In genomic region chr9:136968333-136969127, GRCh38 we compare ENCODE assay signal across 26 cellular contexts. TPM values are rescaled to one million over a fixed set of nuclear protein-coding genes. Genes with fewer than 3 reads are reported as not detected.
"Had no signal": no experiment of that assay in that cellular context is flagged by ENCODE, and none has a peak within 500 bp of the region (broad histone marks: within the 10 kb centered on the region; RNA-seq: fewer than 3 reads in every experiment).

No MANE protein-coding gene starts in this region.

- H3K36me3 ChIP-seq: adrenal gland had no signal

- ATAC-seq: activated T-helper 17 cell treated with anti-CD3 and anti-CD28 coated beads, Interleukin-2, amount 50 U/mL, for 72 hours; PC-3; T-cell had no signal

- H3K9me3 ChIP-seq: adrenal gland had no signal

- H3K4me3 Mint-ChIP-seq: activated CD4-positive, alpha-beta memory T cell treated with anti-CD3 and anti-CD28 coated beads, Interleukin-2, amount 10 ng/mL, durations not matched to agents 7 days and 5 days; activated naive CD4-positive, alpha-beta T cell treated with anti-CD3 and anti-CD28 coated beads for 36 hours; activated naive CD8-positive, alpha-beta T cell treated with anti-CD3 and anti-CD28 coated beads, Interleukin-2, amount 10 ng/mL, durations not matched to agents 7 days and 5 days; activated T-helper 17 cell treated with anti-CD3 and anti-CD28 coated beads, Interleukin-2, amount 50 U/mL, for 72 hours; T-cell had no signal

- DNase-seq: activated CD4-positive, alpha-beta memory T cell treated with anti-CD3 and anti-CD28 coated beads, Interleukin-2, amount 10 ng/mL, durations not matched to agents 7 days and 5 days; activated CD4-positive, alpha-beta T cell treated with anti-CD3 and anti-CD28 coated beads, Interleukin-2, amount 50 U/mL, for 1 hour; activated CD4-positive, CD25-positive, alpha-beta regulatory T cell; activated gamma-delta T cell; activated naive CD4-positive, alpha-beta T cell treated with anti-CD3 and anti-CD28 coated beads for 36 hours; activated naive CD8-positive, alpha-beta T cell treated with anti-CD3 and anti-CD28 coated beads, Interleukin-2, amount 10 ng/mL, durations not matched to agents 7 days and 5 days; activated T-cell treated with anti-CD3 and anti-CD28 coated beads for 4 hours; activated T-cell treated with anti-CD3 and anti-CD28 coated beads, Interleukin-2, amount 50 U/mL, for 48 hours; adrenal gland; anterior cingulate cortex; caudate nucleus; Kasumi-1; KBM-7; NCI-H1105 treated with DMSO at 0.1 percent for 48 hours; NCI-H1436 treated with DMSO at 0.1 percent for 48 hours; NCI-H187; NCI-H2081; PC-3; SHP77 treated with DMSO at 0.1 percent for 48 hours; T-cell; T-helper 2 cell had no signal

- H3K9me3 Mint-ChIP-seq: activated CD4-positive, alpha-beta memory T cell treated with anti-CD3 and anti-CD28 coated beads, Interleukin-2, amount 10 ng/mL, durations not matched to agents 7 days and 5 days; activated naive CD4-positive, alpha-beta T cell treated with anti-CD3 and anti-CD28 coated beads for 36 hours; activated naive CD8-positive, alpha-beta T cell treated with anti-CD3 and anti-CD28 coated beads, Interleukin-2, amount 10 ng/mL, durations not matched to agents 7 days and 5 days; activated T-helper 17 cell treated with anti-CD3 and anti-CD28 coated beads, Interleukin-2, amount 50 U/mL, for 72 hours; T-cell had no signal

- H3K27ac Mint-ChIP-seq: activated CD4-positive, alpha-beta memory T cell treated with anti-CD3 and anti-CD28 coated beads, Interleukin-2, amount 10 ng/mL, durations not matched to agents 7 days and 5 days; activated naive CD4-positive, alpha-beta T cell treated with anti-CD3 and anti-CD28 coated beads for 36 hours; activated naive CD8-positive, alpha-beta T cell treated with anti-CD3 and anti-CD28 coated beads, Interleukin-2, amount 10 ng/mL, durations not matched to agents 7 days and 5 days; activated T-helper 17 cell treated with anti-CD3 and anti-CD28 coated beads, Interleukin-2, amount 50 U/mL, for 72 hours; T-cell had no signal

- H3K4me3 ChIP-seq: adrenal gland had no signal

- H3K27me3 ChIP-seq: adrenal gland had no signal

- H3K36me3 Mint-ChIP-seq: activated naive CD8-positive, alpha-beta T cell treated with anti-CD3 and anti-CD28 coated beads, Interleukin-2, amount 10 ng/mL, durations not matched to agents 7 days and 5 days; T-cell had no signal

- H3K27ac ChIP-seq: adrenal gland, VCaP had no signal

- H3K27me3 Mint-ChIP-seq: activated T-helper 17 cell treated with anti-CD3 and anti-CD28 coated beads, Interleukin-2, amount 50 U/mL, for 72 hours; T-cell had no signal

RNA-seq across cellular contexts. Expression of gene PTGDS, which starts 8.8 kb away (rescaled TPM):
- total RNA-seq: activated CD8-positive, alpha-beta memory T cell treated with anti-CD3 and anti-CD28 coated beads for 36 hours; activated naive CD4-positive, alpha-beta T cell treated with anti-CD3 and anti-CD28 coated beads for 36 hours; PC-3 had no signal

RNA-seq across cellular contexts. Expression of gene LCNL1, which starts 14.3 kb away (rescaled TPM):
- total RNA-seq: activated naive CD4-positive, alpha-beta T cell treated with anti-CD3 and anti-CD28 coated beads for 36 hours; PC-3; RPMI7951 had no signal

RNA-seq across cellular contexts. Expression of gene LCN12, which starts 16.5 kb away (rescaled TPM):
- total RNA-seq: RPMI7951 had no signal

RNA-seq across cellular contexts. Expression of gene C8G, which starts 23.5 kb away (rescaled TPM):
- total RNA-seq: cerebellum, RPMI7951 had no signal
